ENCODE assay signal across 11 cellular contexts in genomic region chr22:48866906-48867597, GRCh38.
"Had no signal": no experiment of that assay in that cellular context is flagged by ENCODE, and none has a peak within 500 bp of the region (broad histone marks: within the 10 kb centered on the region; RNA-seq: fewer than 3 reads in every experiment).

No MANE protein-coding gene starts in this region.

- H3K4me1 ChIP-seq: breast epithelium, tibial artery had no signal

- H3K4me1 Mint-ChIP-seq: activated naive CD8-positive, alpha-beta T cell treated with anti-CD3 and anti-CD28 coated beads, Interleukin-2, amount 10 ng/mL, durations not matched to agents 7 days and 5 days; stimulated activated memory B cell treated with anti-CD40 and anti-IgM and Interleukin-4, amounts not matched to agents 10 μg/mL and 1 μg/mL and 100 μg/mL, for 72 hours had no signal

- H3K9me3 ChIP-seq: breast epithelium, ovary had no signal

- H3K36me3 Mint-ChIP-seq: activated naive CD8-positive, alpha-beta T cell treated with anti-CD3 and anti-CD28 coated beads, Interleukin-2, amount 10 ng/mL, durations not matched to agents 7 days and 5 days; mesothelial cell of epicardium had no signal

- H3K27me3 Mint-ChIP-seq: stimulated activated memory B cell treated with anti-CD40 and anti-IgM and Interleukin-4, amounts not matched to agents 10 μg/mL and 1 μg/mL and 100 μg/mL, for 72 hours had no signal

- H3K4me3 Mint-ChIP-seq: activated naive CD8-positive, alpha-beta T cell treated with anti-CD3 and anti-CD28 coated beads, Interleukin-2, amount 10 ng/mL, durations not matched to agents 7 days and 5 days; mesothelial cell of epicardium; stimulated activated memory B cell treated with anti-CD40 and anti-IgM and Interleukin-4, amounts not matched to agents 10 μg/mL and 1 μg/mL and 100 μg/mL, for 72 hours had no signal

- H3K36me3 ChIP-seq: breast epithelium, ovary, tibial artery had no signal

- ATAC-seq: stimulated activated memory B cell treated with anti-CD40 and anti-IgM and Interleukin-4, amounts not matched to agents 10 μg/mL and 1 μg/mL and 100 μg/mL, for 72 hours had no signal

- H3K27ac Mint-ChIP-seq: activated naive CD8-positive, alpha-beta T cell treated with anti-CD3 and anti-CD28 coated beads, Interleukin-2, amount 10 ng/mL, durations not matched to agents 7 days and 5 days; mesothelial cell of epicardium; stimulated activated memory B cell treated with anti-CD40 and anti-IgM and Interleukin-4, amounts not matched to agents 10 μg/mL and 1 μg/mL and 100 μg/mL, for 72 hours had no signal

- H3K4me3 ChIP-seq: breast epithelium, ovary, tibial artery had no signal

- H3K27ac ChIP-seq: breast epithelium, ovary, tibial artery had no signal

- DNase-seq: activated CD4-positive, alpha-beta T cell treated with anti-CD3 and anti-CD28 coated beads, Interleukin-2, amount 50 U/mL, for 48 hours; activated gamma-delta T cell treated with Interleukin-2 at 50 U/mL for 16 hours; activated naive CD8-positive, alpha-beta T cell treated with anti-CD3 and anti-CD28 coated beads, Interleukin-2, amount 10 ng/mL, durations not matched to agents 7 days and 5 days; activated T-cell treated with anti-CD3 and anti-CD28 coated beads, Interleukin-2, amount 50 U/mL, for 48 hours; dermis blood vessel endothelial cell; ovary; stimulated activated CD4-positive, alpha-beta T cell treated with anti-CD3 and anti-CD28 coated beads, Interleukin-2, amount 100 ng/mL, for 48 hours; tibial artery had no signal

- H3K27me3 ChIP-seq: ovary had no signal
